ENCODE assay signal across 7 cellular contexts in genomic region chr10:4849555-4850242, GRCh38. TPM values are rescaled to one million over a fixed set of nuclear protein-coding genes. Genes with fewer than 3 reads are reported as not detected.
A peak's percentile ranks its signal among the peaks of the same experiment; 100 is the strongest.
DNase-seq lines count a peak whose midpoint lies in the region; ATAC-seq and TF ChIP-seq lines count a peak whose summit lies in the region.

No MANE protein-coding gene starts in this region.

- peaks cover 5% of the 10 kb centered on the region for H3K36me3 Mint-ChIP-seq in T-helper 1 cell treated with Interleukin-12 subunit alpha and Interleukin-12 subunit beta and Interleukin-4 antibody, amounts not matched to agents 30 μg/mL and 1 μg/mL, for 36 hours (ENCODE audit: low read depth)

- no peak overlapping the region for H3K4me3 Mint-ChIP-seq in T-helper 1 cell treated with Interleukin-12 subunit alpha and Interleukin-12 subunit beta and Interleukin-4 antibody, amounts not matched to agents 30 μg/mL and 1 μg/mL, for 36 hours

- 3% methylated on average over 12 of the region's 12 CpGs for WGBS in right cardiac atrium

- H3K4me1 Mint-ChIP-seq in T-helper 1 cell treated with Interleukin-12 subunit alpha and Interleukin-12 subunit beta and Interleukin-4 antibody, amounts not matched to agents 30 μg/mL and 1 μg/mL, for 36 hours (ENCODE audit: low read depth): peaks cover 12% of the 10 kb centered on the region

- H3K27me3 ChIP-seq in right cardiac atrium (ENCODE audit: control insufficient read depth, insufficient read depth): no peaks in the 10 kb centered on the region

- peak; percentile 54 to 65 for DNase-seq in NCI-H187 (lab: John Stamatoyannopoulos, UW)
- peak; percentile 94 for DNase-seq in amniotic stem cell (lab: John Stamatoyannopoulos, UW)
- DNase-seq in right cardiac atrium: peak; percentile 93 to 97 (median 95)
- peak; percentile 96 for DNase-seq in sciatic nerve (ENCODE audit: low spot score)

- H3K27ac Mint-ChIP-seq in T-helper 1 cell treated with Interleukin-12 subunit alpha and Interleukin-12 subunit beta and Interleukin-4 antibody, amounts not matched to agents 30 μg/mL and 1 μg/mL, for 36 hours: peak overlapping the region; percentile 66

- H3K9me3 ChIP-seq in right cardiac atrium (ENCODE audit: control insufficient read depth, low read length): no peaks in the 10 kb centered on the region

- no peak for TF ChIP-seq POLR2A in GM18505 (IDR thresholded peaks at IDR 0.05; ENCODE audit: borderline replicate concordance, extremely low read depth, insufficient read depth, insufficient read length)

- peaks cover 16% of the 10 kb centered on the region for H3K4me1 ChIP-seq in right cardiac atrium (ENCODE audit: control insufficient read depth, insufficient read depth, low read length)

- no peak overlapping the region for H3K4me3 ChIP-seq in right cardiac atrium (ENCODE audit: low read length)

- peak; percentile 86 for ATAC-seq in GM18505 (IDR thresholded peaks at IDR 0.05; ENCODE audit: unreplicated experiment)
- ATAC-seq in HG02970 (IDR thresholded peaks at IDR 0.05; ENCODE audit: low FRiP score, unreplicated experiment): peak; percentile 87
- peak; percentile 75 to 84 for ATAC-seq in right cardiac atrium
- ATAC-seq in sciatic nerve: peak; percentile 91

- H3K9me3 Mint-ChIP-seq in T-helper 1 cell treated with Interleukin-12 subunit alpha and Interleukin-12 subunit beta and Interleukin-4 antibody, amounts not matched to agents 30 μg/mL and 1 μg/mL, for 36 hours: no peaks in the 10 kb centered on the region

- no peaks in the 10 kb centered on the region for H3K27me3 Mint-ChIP-seq in T-helper 1 cell treated with Interleukin-12 subunit alpha and Interleukin-12 subunit beta and Interleukin-4 antibody, amounts not matched to agents 30 μg/mL and 1 μg/mL, for 36 hours (ENCODE audit: low read depth)

- intact Hi-C loops in right cardiac atrium (cut with DNase I) (loop anchor here (2.0 to 10.0 kb wide), 9 partner anchors 98 to 585 kb away; partner anchors contain the start of gene AKR1C3 (in 4 of the 4)), sciatic nerve (cut with DNase I) (no loop called here)

- H3K27ac ChIP-seq in right cardiac atrium (ENCODE audit: low read length): peak overlapping the region; percentile 66

RNA-seq across cellular contexts. Expression of gene AKR1E2, which starts 23.7 kb away (rescaled TPM):
- total RNA-seq in right cardiac atrium (10 to 100 TPM in 2 of 4 donors, 1 to 10 TPM in 2; 6.7 to 12.5 (median 9.2) TPM), sciatic nerve (25.1 TPM)
- polyA plus RNA-seq in right cardiac atrium: 3.1 TPM
